36 cellular contexts compared by ENCODE assay signal in the genomic region with DNA sequence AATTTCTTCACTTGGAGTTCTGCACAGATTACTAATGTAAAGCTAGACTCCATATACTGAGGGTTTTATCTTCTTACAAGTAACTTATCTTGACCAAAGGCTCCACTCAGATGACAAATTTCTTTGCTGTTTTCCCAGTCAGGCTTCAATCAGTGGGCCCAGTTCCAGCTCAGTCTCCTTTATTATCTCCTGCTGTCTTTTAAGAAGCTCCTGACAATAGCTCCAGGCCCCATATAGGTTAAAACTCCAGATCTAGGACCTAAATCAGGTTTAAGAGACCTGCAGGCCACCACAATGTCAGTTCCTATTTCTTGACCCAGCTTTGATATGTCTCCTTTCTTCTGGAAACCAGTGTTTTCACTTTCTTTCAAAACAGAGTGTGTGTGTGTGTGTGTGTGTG.
"Had no signal": no experiment of that assay in that cellular context is flagged by ENCODE, and none has a peak within 500 bp of the region (broad histone marks: within the 10 kb centered on the region; RNA-seq: fewer than 3 reads in every experiment).

No MANE protein-coding gene starts in this region.

- H3K9me3 ChIP-seq: adrenal gland had no signal

- H3K36me3 Mint-ChIP-seq: activated CD4-positive, alpha-beta memory T cell treated with anti-CD3 and anti-CD28 coated beads for 36 hours; activated naive CD8-positive, alpha-beta T cell treated with anti-CD3 and anti-CD28 coated beads for 36 hours; brain had no signal

- H3K4me3 Mint-ChIP-seq: activated B cell treated with CpG ODN at 0.5 μM for 24 hours; activated CD4-positive, alpha-beta memory T cell treated with anti-CD3 and anti-CD28 coated beads for 36 hours; activated CD4-positive, alpha-beta T cell treated with anti-CD3 and anti-CD28 coated beads, Interleukin-2, amount 10 ng/mL, durations not matched to agents 24 days and 14 days; activated CD8-positive, alpha-beta T cell treated with anti-CD3 and anti-CD28 coated beads for 36 hours; activated naive CD4-positive, alpha-beta T cell treated with anti-CD3 and anti-CD28 coated beads for 36 hours; activated naive CD8-positive, alpha-beta T cell treated with anti-CD3 and anti-CD28 coated beads for 36 hours; activated T-cell treated with anti-CD3 and anti-CD28 coated beads, Interleukin-2, amount 50 U/mL, for 4 hours; activated T-cell treated with anti-CD3 and anti-CD28 coated beads, Interleukin-2, amount 50 U/mL, for 72 hours; activated T-helper 1 cell treated with anti-CD3 and anti-CD28 coated beads, Interleukin-12 subunit alpha, Interleukin-12 subunit beta, Interleukin-2, Interleukin-4 antibody, amounts not matched to agents 30 ng/mL and 10 ng/mL and 1 ng/mL, durations not matched to agents 14 hours and 24 hours and 36 hours; activated T-helper 17 cell treated with anti-CD3 and anti-CD28 coated beads, Interleukin-2, amount 50 U/mL, for 72 hours; brain; central memory CD8-positive, alpha-beta T cell; T-helper 1 cell treated with Interleukin-12 subunit alpha and Interleukin-12 subunit beta and Interleukin-4 antibody, amounts not matched to agents 30 μg/mL and 1 μg/mL, for 36 hours; T-helper 2 cell treated with Interferon-gamma antibody and Interleukin-4, amounts not matched to agents 5 μg/mL and 100 μg/mL, for 36 hours had no signal

- H3K27me3 ChIP-seq: adrenal gland, cardiac muscle cell had no signal

- H3K36me3 ChIP-seq: adrenal gland, cardiac muscle cell had no signal

- H3K9me3 Mint-ChIP-seq: activated CD4-positive, alpha-beta T cell treated with anti-CD3 and anti-CD28 coated beads, Interleukin-2, amount 10 ng/mL, durations not matched to agents 24 days and 14 days; activated naive CD4-positive, alpha-beta T cell treated with anti-CD3 and anti-CD28 coated beads for 36 hours; activated naive CD4-positive, alpha-beta T cell treated with anti-CD3 and anti-CD28 coated beads, Interleukin-2, amount 50 U/mL, for 72 hours; activated T-helper 1 cell treated with anti-CD3 and anti-CD28 coated beads, Interleukin-12 subunit alpha, Interleukin-12 subunit beta, Interleukin-2, Interleukin-4 antibody, amounts not matched to agents 30 ng/mL and 10 ng/mL and 1 ng/mL, durations not matched to agents 14 hours and 24 hours and 36 hours; activated T-helper 17 cell treated with anti-CD3 and anti-CD28 coated beads, Interleukin-2, amount 50 U/mL, for 72 hours; T-helper 1 cell treated with Interleukin-12 subunit alpha and Interleukin-12 subunit beta and Interleukin-4 antibody, amounts not matched to agents 30 μg/mL and 1 μg/mL, for 36 hours; T-helper 2 cell treated with Interferon-gamma antibody and Interleukin-4, amounts not matched to agents 5 μg/mL and 100 μg/mL, for 36 hours had no signal

- H3K4me3 ChIP-seq: adrenal gland, cardiac muscle cell had no signal

- DNase-seq: activated B cell treated with CpG ODN at 0.5 μM for 24 hours; activated CD4-positive, alpha-beta memory T cell treated with anti-CD3 and anti-CD28 coated beads for 36 hours; activated CD4-positive, alpha-beta T cell treated with anti-CD3 and anti-CD28 coated beads for 4 hours; activated CD4-positive, alpha-beta T cell treated with anti-CD3 and anti-CD28 coated beads, Interleukin-2, amount 10 ng/mL, durations not matched to agents 24 days and 14 days; activated CD4-positive, alpha-beta T cell treated with anti-CD3 and anti-CD28 coated beads, Interleukin-2, amount 50 U/mL, for 1 hour; activated CD4-positive, alpha-beta T cell treated with anti-CD3 and anti-CD28 coated beads, Interleukin-2, amount 50 U/mL, for 4 hours; activated CD4-positive, CD25-positive, alpha-beta regulatory T cell treated with anti-CD3 and anti-CD28 coated beads, Interleukin-2, amount 50 U/mL, for 72 hours; activated CD8-positive, alpha-beta memory T cell treated with anti-CD3 and anti-CD28 coated beads, Interleukin-2, amount 50 U/mL, for 4 hours; activated CD8-positive, alpha-beta T cell treated with anti-CD3 and anti-CD28 coated beads for 36 hours; activated effector memory CD4-positive, alpha-beta T cell treated with anti-CD3 and anti-CD28 coated beads, Interleukin-2, amount 50 U/mL, for 16 hours; activated gamma-delta T cell treated with Interleukin-2 at 50 U/mL for 16 hours; activated naive CD4-positive, alpha-beta T cell; activated naive CD4-positive, alpha-beta T cell treated with anti-CD3 and anti-CD28 coated beads for 36 hours; activated naive CD4-positive, alpha-beta T cell treated with anti-CD3 and anti-CD28 coated beads, Interleukin-2, amount 50 U/mL, for 16 hours; activated naive CD8-positive, alpha-beta T cell treated with anti-CD3 and anti-CD28 coated beads for 36 hours; activated T-cell treated with anti-CD3 and anti-CD28 coated beads for 4 hours; activated T-cell treated with anti-CD3 and anti-CD28 coated beads, Interleukin-2, amount 50 U/mL, for 1 hour; activated T-cell treated with anti-CD3 and anti-CD28 coated beads, Interleukin-2, amount 50 U/mL, for 4 hours; activated T-cell treated with anti-CD3 and anti-CD28 coated beads, Interleukin-2, amount 50 U/mL, for 72 hours; adrenal gland; amniotic stem cell; aorta; caudate nucleus; cerebellar nuclear complex; T-helper 1 cell; T-helper 2 cell; T-helper 9 cell had no signal

- H3K27me3 Mint-ChIP-seq: activated naive CD8-positive, alpha-beta T cell treated with anti-CD3 and anti-CD28 coated beads for 36 hours had no signal

- ATAC-seq: activated CD8-positive, alpha-beta T cell treated with anti-CD3 and anti-CD28 coated beads for 36 hours; activated naive CD4-positive, alpha-beta T cell treated with anti-CD3 and anti-CD28 coated beads, Interleukin-2, amount 50 U/mL, for 72 hours; activated T-cell treated with anti-CD3 and anti-CD28 coated beads, Interleukin-2, amount 50 U/mL, for 4 hours; activated T-cell treated with anti-CD3 and anti-CD28 coated beads, Interleukin-2, amount 50 U/mL, for 72 hours; activated T-helper 17 cell treated with anti-CD3 and anti-CD28 coated beads, Interleukin-2, amount 50 U/mL, for 72 hours had no signal

- H3K27ac ChIP-seq: adrenal gland, cardiac muscle cell, VCaP had no signal

- H3K4me1 Mint-ChIP-seq: activated B cell treated with CpG ODN at 0.5 μM for 24 hours; activated CD4-positive, alpha-beta T cell treated with anti-CD3 and anti-CD28 coated beads, Interleukin-2, amount 10 ng/mL, durations not matched to agents 24 days and 14 days; activated naive CD8-positive, alpha-beta T cell treated with anti-CD3 and anti-CD28 coated beads for 36 hours; activated T-helper 17 cell treated with anti-CD3 and anti-CD28 coated beads, Interleukin-2, amount 50 U/mL, for 72 hours; central memory CD8-positive, alpha-beta T cell had no signal

- H3K27ac Mint-ChIP-seq: activated B cell treated with CpG ODN at 0.5 μM for 24 hours; activated CD4-positive, alpha-beta memory T cell treated with anti-CD3 and anti-CD28 coated beads for 36 hours; activated CD4-positive, alpha-beta T cell treated with anti-CD3 and anti-CD28 coated beads, Interleukin-2, amount 10 ng/mL, durations not matched to agents 24 days and 14 days; activated CD8-positive, alpha-beta T cell treated with anti-CD3 and anti-CD28 coated beads for 36 hours; activated naive CD4-positive, alpha-beta T cell treated with anti-CD3 and anti-CD28 coated beads for 36 hours; activated naive CD4-positive, alpha-beta T cell treated with anti-CD3 and anti-CD28 coated beads, Interleukin-2, amount 50 U/mL, for 72 hours; activated naive CD8-positive, alpha-beta T cell treated with anti-CD3 and anti-CD28 coated beads for 36 hours; activated T-cell treated with anti-CD3 and anti-CD28 coated beads, Interleukin-2, amount 50 U/mL, for 72 hours; activated T-helper 1 cell treated with anti-CD3 and anti-CD28 coated beads, Interleukin-12 subunit alpha, Interleukin-12 subunit beta, Interleukin-2, Interleukin-4 antibody, amounts not matched to agents 30 ng/mL and 10 ng/mL and 1 ng/mL, durations not matched to agents 14 hours and 24 hours and 36 hours; activated T-helper 17 cell treated with anti-CD3 and anti-CD28 coated beads, Interleukin-2, amount 50 U/mL, for 72 hours; brain; T-helper 1 cell treated with Interleukin-12 subunit alpha and Interleukin-12 subunit beta and Interleukin-4 antibody, amounts not matched to agents 30 μg/mL and 1 μg/mL, for 36 hours; T-helper 2 cell treated with Interferon-gamma antibody and Interleukin-4, amounts not matched to agents 5 μg/mL and 100 μg/mL, for 36 hours had no signal

- H3K4me1 ChIP-seq: adrenal gland had no signal
